In the genomic region with DNA sequence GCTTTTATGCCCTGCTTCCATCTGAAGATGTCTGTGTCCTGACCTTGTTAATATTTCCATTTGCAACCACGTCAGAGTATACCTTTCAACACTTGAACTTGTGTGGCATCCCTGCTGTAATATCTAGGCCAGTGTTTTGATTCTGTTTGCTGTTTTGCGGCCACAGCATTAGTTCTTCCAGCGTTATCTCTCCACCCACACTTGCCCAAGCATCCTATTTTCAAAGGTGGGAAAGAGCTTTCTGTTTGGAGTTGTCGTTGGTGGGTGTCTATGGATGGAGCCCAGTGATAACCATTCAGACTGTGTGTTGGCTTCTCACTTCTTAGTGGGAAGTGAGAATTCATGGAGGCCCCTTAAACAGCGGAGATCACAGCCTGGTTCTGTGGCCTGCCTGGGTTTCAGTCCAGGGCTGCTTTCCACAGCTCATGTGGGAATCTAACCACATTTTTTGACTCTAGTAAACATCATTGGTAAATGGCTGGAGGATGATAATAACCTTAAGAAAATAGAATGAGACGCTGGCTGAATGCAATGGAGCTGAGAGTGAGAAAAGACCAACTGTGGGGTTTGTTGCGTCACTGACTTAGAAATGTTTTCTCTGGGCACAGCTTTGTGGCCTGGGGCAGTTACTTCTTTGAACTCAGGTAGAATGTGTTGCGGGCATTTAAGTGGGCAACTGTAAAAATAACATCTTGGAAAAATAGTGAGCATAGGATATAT, we compare ENCODE assay signal across 1 cellular context.
TF ChIP-seq lines count a peak whose summit lies in the region.

No MANE protein-coding gene starts in this region.

TF ChIP-seq in HepG2, 621 proteins besides CTCF, POLR2A, EP300 and RAD21:
- TF ChIP-seq, protein P1, sequence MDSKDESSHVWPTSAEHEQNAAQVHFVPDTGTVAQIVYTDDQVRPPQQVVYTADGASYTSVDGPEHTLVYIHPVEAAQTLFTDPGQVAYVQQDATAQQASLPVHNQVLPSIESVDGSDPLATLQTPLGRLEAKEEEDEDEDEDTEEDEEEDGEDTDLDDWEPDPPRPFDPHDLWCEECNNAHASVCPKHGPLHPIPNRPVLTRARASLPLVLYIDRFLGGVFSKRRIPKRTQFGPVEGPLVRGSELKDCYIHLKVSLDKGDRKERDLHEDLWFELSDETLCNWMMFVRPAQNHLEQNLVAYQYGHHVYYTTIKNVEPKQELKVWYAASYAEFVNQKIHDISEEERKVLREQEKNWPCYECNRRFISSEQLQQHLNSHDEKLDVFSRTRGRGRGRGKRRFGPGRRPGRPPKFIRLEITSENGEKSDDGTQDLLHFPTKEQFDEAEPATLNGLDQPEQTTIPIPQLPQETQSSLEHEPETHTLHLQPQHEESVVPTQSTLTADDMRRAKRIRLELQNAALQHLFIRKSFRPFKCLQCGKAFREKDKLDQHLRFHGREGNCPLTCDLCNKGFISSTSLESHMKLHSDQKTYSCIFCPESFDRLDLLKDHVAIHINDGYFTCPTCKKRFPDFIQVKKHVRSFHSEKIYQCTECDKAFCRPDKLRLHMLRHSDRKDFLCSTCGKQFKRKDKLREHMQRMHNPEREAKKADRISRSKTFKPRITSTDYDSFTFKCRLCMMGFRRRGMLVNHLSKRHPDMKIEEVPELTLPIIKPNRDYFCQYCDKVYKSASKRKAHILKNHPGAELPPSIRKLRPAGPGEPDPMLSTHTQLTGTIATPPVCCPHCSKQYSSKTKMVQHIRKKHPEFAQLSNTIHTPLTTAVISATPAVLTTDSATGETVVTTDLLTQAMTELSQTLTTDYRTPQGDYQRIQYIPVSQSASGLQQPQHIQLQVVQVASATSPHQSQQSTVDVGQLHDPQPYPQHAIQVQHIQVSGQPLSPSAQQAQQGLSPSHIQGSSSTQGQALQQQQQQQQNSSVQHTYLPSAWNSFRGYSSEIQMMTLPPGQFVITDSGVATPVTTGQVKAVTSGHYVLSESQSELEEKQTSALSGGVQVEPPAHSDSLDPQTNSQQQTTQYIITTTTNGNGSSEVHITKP (CRISPR knock-in tag; IDR thresholded peaks at IDR 0.05; ENCODE audit: low read depth): no peak
- TF ChIP-seq EHMT2 (IDR thresholded peaks at IDR 0.05; ENCODE audit: borderline replicate concordance, low read depth, low read length): no peak
- TF ChIP-seq ZNF569 (CRISPR knock-in tag; IDR thresholded peaks at IDR 0.05; ENCODE audit: borderline replicate concordance): no peak
- TF ChIP-seq SALL1 (CRISPR knock-in tag; IDR thresholded peaks at IDR 0.05): no peak
- TF ChIP-seq HOXA7 (CRISPR knock-in tag; IDR thresholded peaks at IDR 0.05): no peak
- TF ChIP-seq, protein P2, sequence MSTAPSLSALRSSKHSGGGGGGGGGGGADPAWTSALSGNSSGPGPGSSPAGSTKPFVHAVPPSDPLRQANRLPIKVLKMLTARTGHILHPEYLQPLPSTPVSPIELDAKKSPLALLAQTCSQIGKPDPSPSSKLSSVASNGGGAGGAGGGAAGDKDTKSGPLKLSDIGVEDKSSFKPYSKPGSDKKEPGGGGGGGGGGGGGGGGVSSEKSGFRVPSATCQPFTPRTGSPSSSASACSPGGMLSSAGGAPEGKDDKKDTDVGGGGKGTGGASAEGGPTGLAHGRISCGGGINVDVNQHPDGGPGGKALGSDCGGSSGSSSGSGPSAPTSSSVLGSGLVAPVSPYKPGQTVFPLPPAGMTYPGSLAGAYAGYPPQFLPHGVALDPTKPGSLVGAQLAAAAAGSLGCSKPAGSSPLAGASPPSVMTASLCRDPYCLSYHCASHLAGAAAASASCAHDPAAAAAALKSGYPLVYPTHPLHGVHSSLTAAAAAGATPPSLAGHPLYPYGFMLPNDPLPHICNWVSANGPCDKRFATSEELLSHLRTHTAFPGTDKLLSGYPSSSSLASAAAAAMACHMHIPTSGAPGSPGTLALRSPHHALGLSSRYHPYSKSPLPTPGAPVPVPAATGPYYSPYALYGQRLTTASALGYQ (CRISPR knock-in tag; IDR thresholded peaks at IDR 0.05): no peak
- TF ChIP-seq ARNT (IDR thresholded peaks at IDR 0.05): no peak
- TF ChIP-seq ZFYVE20 (CRISPR knock-in tag; IDR thresholded peaks at IDR 0.05; ENCODE audit: borderline replicate concordance, low read depth): no peak
- no peak for TF ChIP-seq RBM39 (IDR thresholded peaks at IDR 0.05; ENCODE audit: low read depth, low read length, poor library complexity, severe bottlenecking)
- no peak for TF ChIP-seq PCBP2 (optimal IDR thresholded peaks at IDR 0.05; ENCODE audit: low read depth, low read length, poor library complexity, severe bottlenecking)
- TF ChIP-seq, protein P3, sequence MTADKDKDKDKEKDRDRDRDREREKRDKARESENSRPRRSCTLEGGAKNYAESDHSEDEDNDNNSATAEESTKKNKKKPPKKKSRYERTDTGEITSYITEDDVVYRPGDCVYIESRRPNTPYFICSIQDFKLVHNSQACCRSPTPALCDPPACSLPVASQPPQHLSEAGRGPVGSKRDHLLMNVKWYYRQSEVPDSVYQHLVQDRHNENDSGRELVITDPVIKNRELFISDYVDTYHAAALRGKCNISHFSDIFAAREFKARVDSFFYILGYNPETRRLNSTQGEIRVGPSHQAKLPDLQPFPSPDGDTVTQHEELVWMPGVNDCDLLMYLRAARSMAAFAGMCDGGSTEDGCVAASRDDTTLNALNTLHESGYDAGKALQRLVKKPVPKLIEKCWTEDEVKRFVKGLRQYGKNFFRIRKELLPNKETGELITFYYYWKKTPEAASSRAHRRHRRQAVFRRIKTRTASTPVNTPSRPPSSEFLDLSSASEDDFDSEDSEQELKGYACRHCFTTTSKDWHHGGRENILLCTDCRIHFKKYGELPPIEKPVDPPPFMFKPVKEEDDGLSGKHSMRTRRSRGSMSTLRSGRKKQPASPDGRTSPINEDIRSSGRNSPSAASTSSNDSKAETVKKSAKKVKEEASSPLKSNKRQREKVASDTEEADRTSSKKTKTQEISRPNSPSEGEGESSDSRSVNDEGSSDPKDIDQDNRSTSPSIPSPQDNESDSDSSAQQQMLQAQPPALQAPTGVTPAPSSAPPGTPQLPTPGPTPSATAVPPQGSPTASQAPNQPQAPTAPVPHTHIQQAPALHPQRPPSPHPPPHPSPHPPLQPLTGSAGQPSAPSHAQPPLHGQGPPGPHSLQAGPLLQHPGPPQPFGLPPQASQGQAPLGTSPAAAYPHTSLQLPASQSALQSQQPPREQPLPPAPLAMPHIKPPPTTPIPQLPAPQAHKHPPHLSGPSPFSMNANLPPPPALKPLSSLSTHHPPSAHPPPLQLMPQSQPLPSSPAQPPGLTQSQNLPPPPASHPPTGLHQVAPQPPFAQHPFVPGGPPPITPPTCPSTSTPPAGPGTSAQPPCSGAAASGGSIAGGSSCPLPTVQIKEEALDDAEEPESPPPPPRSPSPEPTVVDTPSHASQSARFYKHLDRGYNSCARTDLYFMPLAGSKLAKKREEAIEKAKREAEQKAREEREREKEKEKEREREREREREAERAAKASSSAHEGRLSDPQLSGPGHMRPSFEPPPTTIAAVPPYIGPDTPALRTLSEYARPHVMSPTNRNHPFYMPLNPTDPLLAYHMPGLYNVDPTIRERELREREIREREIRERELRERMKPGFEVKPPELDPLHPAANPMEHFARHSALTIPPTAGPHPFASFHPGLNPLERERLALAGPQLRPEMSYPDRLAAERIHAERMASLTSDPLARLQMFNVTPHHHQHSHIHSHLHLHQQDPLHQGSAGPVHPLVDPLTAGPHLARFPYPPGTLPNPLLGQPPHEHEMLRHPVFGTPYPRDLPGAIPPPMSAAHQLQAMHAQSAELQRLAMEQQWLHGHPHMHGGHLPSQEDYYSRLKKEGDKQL (CRISPR knock-in tag; IDR thresholded peaks at IDR 0.05; ENCODE audit: low read depth): no peak
- TF ChIP-seq ZNF263 (CRISPR knock-in tag; IDR thresholded peaks at IDR 0.05): no peak
- TF ChIP-seq ATF7 (IDR thresholded peaks at IDR 0.05): no peak
- TF ChIP-seq ATF7 (CRISPR knock-in tag; IDR thresholded peaks at IDR 0.05): no peak
- TF ChIP-seq ZNF567 (CRISPR knock-in tag; IDR thresholded peaks at IDR 0.05; ENCODE audit: borderline replicate concordance): no peak
- TF ChIP-seq ATF1 (CRISPR knock-in tag; IDR thresholded peaks at IDR 0.05): no peak
- no peak for TF ChIP-seq ZNF616 (CRISPR knock-in tag; IDR thresholded peaks at IDR 0.05; ENCODE audit: low read depth)
- TF ChIP-seq ZNF737 (CRISPR knock-in tag; IDR thresholded peaks at IDR 0.05; ENCODE audit: borderline replicate concordance): no peak
- TF ChIP-seq ZNF629 (CRISPR knock-in tag; conservative IDR thresholded peaks at IDR 0.05): no peak
